Comparison of ENCODE assay signal across 1 cellular context in the genomic region with DNA sequence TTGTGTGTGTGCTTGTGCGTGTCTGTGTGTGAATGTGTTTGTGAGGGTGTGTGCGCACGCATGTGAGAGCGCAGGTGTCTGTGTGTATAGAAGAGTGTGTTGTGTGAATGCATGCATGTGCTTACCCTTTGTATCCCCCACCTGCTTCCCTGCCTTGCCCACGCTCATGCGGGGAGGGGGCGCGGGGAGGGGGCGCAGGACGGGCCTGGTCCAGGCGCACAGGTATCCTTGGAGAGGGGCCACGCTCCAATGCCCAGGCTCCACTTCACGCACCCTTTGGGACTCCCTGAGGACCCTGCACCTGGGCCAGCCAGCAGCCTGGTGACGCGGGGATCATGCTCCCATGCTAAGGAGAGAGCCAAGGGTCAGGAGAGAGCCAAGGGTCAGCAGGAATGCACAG.
TF ChIP-seq lines count a peak whose summit lies in the region.

No MANE protein-coding gene starts in this region.

TF ChIP-seq in WTC11, 78 proteins besides CTCF, POLR2A, EP300 and RAD21:
- TF ChIP-seq MXD4 (CRISPR knock-in tag; IDR thresholded peaks at IDR 0.05; ENCODE audit: borderline replicate concordance) (no peak), ELF4 (CRISPR knock-in tag; IDR thresholded peaks at IDR 0.05; ENCODE audit: low read depth) (no peak), NFYB (CRISPR knock-in tag; conservative IDR thresholded peaks at IDR 0.05; ENCODE audit: low read depth) (no peak), ZNF423 (CRISPR knock-in tag; IDR thresholded peaks at IDR 0.05) (no peak), SMAD4 (CRISPR knock-in tag; IDR thresholded peaks at IDR 0.05) (no peak)
- TF ChIP-seq, protein P1, sequence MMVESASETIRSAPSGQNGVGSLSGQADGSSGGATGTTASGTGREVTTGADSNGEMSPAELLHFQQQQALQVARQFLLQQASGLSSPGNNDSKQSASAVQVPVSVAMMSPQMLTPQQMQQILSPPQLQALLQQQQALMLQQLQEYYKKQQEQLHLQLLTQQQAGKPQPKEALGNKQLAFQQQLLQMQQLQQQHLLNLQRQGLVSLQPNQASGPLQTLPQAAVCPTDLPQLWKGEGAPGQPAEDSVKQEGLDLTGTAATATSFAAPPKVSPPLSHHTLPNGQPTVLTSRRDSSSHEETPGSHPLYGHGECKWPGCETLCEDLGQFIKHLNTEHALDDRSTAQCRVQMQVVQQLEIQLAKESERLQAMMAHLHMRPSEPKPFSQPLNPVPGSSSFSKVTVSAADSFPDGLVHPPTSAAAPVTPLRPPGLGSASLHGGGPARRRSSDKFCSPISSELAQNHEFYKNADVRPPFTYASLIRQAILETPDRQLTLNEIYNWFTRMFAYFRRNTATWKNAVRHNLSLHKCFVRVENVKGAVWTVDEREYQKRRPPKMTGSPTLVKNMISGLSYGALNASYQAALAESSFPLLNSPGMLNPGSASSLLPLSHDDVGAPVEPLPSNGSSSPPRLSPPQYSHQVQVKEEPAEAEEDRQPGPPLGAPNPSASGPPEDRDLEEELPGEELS (CRISPR knock-in tag; IDR thresholded peaks at IDR 0.05): no peak
- TF ChIP-seq, protein P2, sequence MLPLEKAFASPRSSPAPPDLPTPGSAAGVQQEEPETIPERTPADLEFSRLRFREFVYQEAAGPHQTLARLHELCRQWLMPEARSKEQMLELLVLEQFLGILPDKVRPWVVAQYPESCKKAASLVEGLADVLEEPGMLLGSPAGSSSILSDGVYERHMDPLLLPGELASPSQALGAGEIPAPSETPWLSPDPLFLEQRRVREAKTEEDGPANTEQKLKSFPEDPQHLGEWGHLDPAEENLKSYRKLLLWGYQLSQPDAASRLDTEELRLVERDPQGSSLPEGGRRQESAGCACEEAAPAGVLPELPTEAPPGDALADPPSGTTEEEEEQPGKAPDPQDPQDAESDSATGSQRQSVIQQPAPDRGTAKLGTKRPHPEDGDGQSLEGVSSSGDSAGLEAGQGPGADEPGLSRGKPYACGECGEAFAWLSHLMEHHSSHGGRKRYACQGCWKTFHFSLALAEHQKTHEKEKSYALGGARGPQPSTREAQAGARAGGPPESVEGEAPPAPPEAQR (CRISPR knock-in tag; IDR thresholded peaks at IDR 0.05): no peak
- TF ChIP-seq, protein P3, sequence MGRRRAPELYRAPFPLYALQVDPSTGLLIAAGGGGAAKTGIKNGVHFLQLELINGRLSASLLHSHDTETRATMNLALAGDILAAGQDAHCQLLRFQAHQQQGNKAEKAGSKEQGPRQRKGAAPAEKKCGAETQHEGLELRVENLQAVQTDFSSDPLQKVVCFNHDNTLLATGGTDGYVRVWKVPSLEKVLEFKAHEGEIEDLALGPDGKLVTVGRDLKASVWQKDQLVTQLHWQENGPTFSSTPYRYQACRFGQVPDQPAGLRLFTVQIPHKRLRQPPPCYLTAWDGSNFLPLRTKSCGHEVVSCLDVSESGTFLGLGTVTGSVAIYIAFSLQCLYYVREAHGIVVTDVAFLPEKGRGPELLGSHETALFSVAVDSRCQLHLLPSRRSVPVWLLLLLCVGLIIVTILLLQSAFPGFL (CRISPR knock-in tag; IDR thresholded peaks at IDR 0.05; ENCODE audit: borderline replicate concordance): no peak
- TF ChIP-seq, protein P4, sequence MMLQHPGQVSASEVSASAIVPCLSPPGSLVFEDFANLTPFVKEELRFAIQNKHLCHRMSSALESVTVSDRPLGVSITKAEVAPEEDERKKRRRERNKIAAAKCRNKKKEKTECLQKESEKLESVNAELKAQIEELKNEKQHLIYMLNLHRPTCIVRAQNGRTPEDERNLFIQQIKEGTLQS (CRISPR knock-in tag; conservative IDR thresholded peaks at IDR 0.05): no peak
